In genomic region chr10:31602541-31603244, GRCh38 we compare ENCODE assay signal across 8 cellular contexts.
DNase-seq lines count a peak whose midpoint lies in the region; ATAC-seq and TF ChIP-seq lines count a peak whose summit lies in the region.

No MANE protein-coding gene starts in this region.

- no peak for TF ChIP-seq CTCF in GM10248 (IDR thresholded peaks at IDR 0.05; ENCODE audit: control extremely low read depth, extremely low read depth, low read depth, missing control alignments)

- H3K36me3 ChIP-seq in HUES6 (ENCODE audit: control insufficient read depth, insufficient read depth, low read length) (no peaks in the 10 kb centered on the region), neuron (ENCODE audit: insufficient read depth, low read length) (no peaks in the 10 kb centered on the region)

- H3K9me3 ChIP-seq in HUES6 (ENCODE audit: control insufficient read depth, insufficient read depth, low read depth, low read length): no peaks in the 10 kb centered on the region
- H3K9me3 ChIP-seq in neuron (ENCODE audit: low read length): no peaks in the 10 kb centered on the region

- no peak overlapping the region for H3K27ac Mint-ChIP-seq in activated T-helper 17 cell treated with anti-CD3 and anti-CD28 coated beads, Interleukin-2, amount 50 U/mL, for 72 hours

- H3K4me1 ChIP-seq in HUES6 (ENCODE audit: control insufficient read depth, insufficient read depth, low read length) (peaks cover 10% of the 10 kb centered on the region), neuron (ENCODE audit: insufficient read depth, low read length) (peaks cover 5% of the 10 kb centered on the region)

- H3K27ac ChIP-seq in HUES6 (ENCODE audit: low read depth, low read length): peak overlapping the region; percentile 77; the same call in 1 of the 2 replicates

- H3K27me3 ChIP-seq in HUES6 (ENCODE audit: control insufficient read depth, insufficient read depth, low read length): no peaks in the 10 kb centered on the region
- peaks cover 5% of the 10 kb centered on the region for H3K27me3 ChIP-seq in neuron (ENCODE audit: insufficient read depth, low read length)

- peak overlapping the region; percentile 82 for H3K9ac ChIP-seq in HUES6 (ENCODE audit: low read length)

- H3K4me3 Mint-ChIP-seq in activated T-helper 17 cell treated with anti-CD3 and anti-CD28 coated beads, Interleukin-2, amount 50 U/mL, for 72 hours: peak overlapping the region; percentile 82

- no peaks in the 10 kb centered on the region for H3K9me3 Mint-ChIP-seq in activated T-helper 17 cell treated with anti-CD3 and anti-CD28 coated beads, Interleukin-2, amount 50 U/mL, for 72 hours

- POLR2A ChIA-PET in GM10248 (lab: Yijun Ruan, JAX): no interaction called here

- CTCF ChIA-PET in GM10248 (lab: Yijun Ruan, JAX): interaction anchor here (0.8 to 0.9 kb wide), 2 partner anchors 13 to 23 kb away, joined by 4 read pairs; no protein-coding TSS in a partner anchor

- H3K4me1 Mint-ChIP-seq in activated T-helper 17 cell treated with anti-CD3 and anti-CD28 coated beads, Interleukin-2, amount 50 U/mL, for 72 hours: no peaks in the 10 kb centered on the region

- no peaks in the 10 kb centered on the region for H3K27me3 Mint-ChIP-seq in activated T-helper 17 cell treated with anti-CD3 and anti-CD28 coated beads, Interleukin-2, amount 50 U/mL, for 72 hours

- no peak for ATAC-seq in activated T-helper 17 cell treated with anti-CD3 and anti-CD28 coated beads, Interleukin-2, amount 50 U/mL, for 72 hours (replicated peaks)
- ATAC-seq in HG03280 (IDR thresholded peaks at IDR 0.05; ENCODE audit: unreplicated experiment) (no peak), GM18867 (IDR thresholded peaks at IDR 0.05; ENCODE audit: unreplicated experiment) (no peak)

- H2AFZ ChIP-seq in neuron (ENCODE audit: low read depth, low read length): peak overlapping the region; percentile 100

- H3K36me3 Mint-ChIP-seq in activated T-helper 17 cell treated with anti-CD3 and anti-CD28 coated beads, Interleukin-2, amount 50 U/mL, for 72 hours (ENCODE audit: low read depth): no peaks in the 10 kb centered on the region

- H3K4me3 ChIP-seq in HUES6 (ENCODE audit: low read depth, low read length) (peak overlapping the region; percentile 87), neuron (ENCODE audit: low read length) (peak overlapping the region; percentile 70)

- peak; percentile 43 for DNase-seq in COR-L47 (lab: John Stamatoyannopoulos, UW)
- peak; percentile 37 for DNase-seq in glomerular visceral epithelial cell (ENCODE audit: extremely low spot score)
- no peak for DNase-seq in GM10248 (ENCODE audit: extremely low spot score)
